8 cellular contexts compared by ENCODE assay signal in the genomic region with DNA sequence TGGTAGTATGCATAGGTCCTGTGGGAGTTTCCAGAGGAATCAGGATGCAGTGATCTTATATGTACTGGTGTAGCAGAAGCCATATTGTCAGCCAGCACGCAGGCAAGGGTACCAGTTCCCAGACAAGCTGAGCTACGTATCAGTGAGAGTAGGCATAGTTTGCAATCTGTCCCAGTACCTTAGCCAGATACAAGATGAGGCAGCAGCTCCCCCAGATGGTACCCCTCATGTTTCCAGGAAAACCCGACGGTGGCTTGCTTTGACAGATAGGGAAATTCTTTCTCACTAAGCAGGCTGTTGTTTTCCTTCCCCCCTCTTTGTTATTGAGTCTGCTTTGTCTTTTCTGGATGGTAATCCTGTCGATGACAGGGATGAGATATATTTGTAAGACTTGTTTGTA.
A peak's percentile ranks its signal among the peaks of the same experiment; 100 is the strongest.
DNase-seq lines count a peak whose midpoint lies in the region; ATAC-seq and TF ChIP-seq lines count a peak whose summit lies in the region.

No MANE protein-coding gene starts in this region.

- H3K4me1 ChIP-seq in DOHH2 (ENCODE audit: control insufficient read depth, low read length) (peaks cover 15% of the 10 kb centered on the region), neuronal stem cell (ENCODE audit: control insufficient read depth in 2 of 2, insufficient read depth in 1 of 2, low read depth in 1 of 2, low read length in 2 of 2) (no peaks in the 10 kb centered on the region)

- H2BK120ac ChIP-seq in neuronal stem cell (ENCODE audit: low read depth, low read length): no peak overlapping the region

- H3K14ac ChIP-seq in neuronal stem cell (ENCODE audit: low read length): no peak overlapping the region

- no peak overlapping the region for H2AFZ ChIP-seq in neuronal stem cell (ENCODE audit: low read length)

- H3K9me3 ChIP-seq in DOHH2 (ENCODE audit: control insufficient read depth, insufficient read depth, low read length) (no peaks in the 10 kb centered on the region), neuronal stem cell (replicated peaks in 1 of 2; ENCODE audit: control insufficient read depth in 2 of 2, insufficient read depth in 1 of 2, low read depth in 1 of 2, low read length in 2 of 2) (peaks cover 0 to 3% of the 10 kb centered on the region in 2 donors)

- no peak for ATAC-seq in GM18505 (IDR thresholded peaks at IDR 0.05; ENCODE audit: unreplicated experiment)

- no peak overlapping the region for H2BK5ac ChIP-seq in neuronal stem cell (ENCODE audit: low read length)

- H2BK12ac ChIP-seq in neuronal stem cell (ENCODE audit: low read length): no peak overlapping the region

- H2AK5ac ChIP-seq in neuronal stem cell (ENCODE audit: low read depth, low read length): no peak overlapping the region

- no peak overlapping the region for H3K4ac ChIP-seq in neuronal stem cell (ENCODE audit: low read length)

- TF ChIP-seq CTCF in DOHH2 (IDR thresholded peaks at IDR 0.05; ENCODE audit: low read depth, low read length, poor library complexity, severe bottlenecking): peak; percentile 32

- H3F3A ChIP-seq in DOHH2 (ENCODE audit: control insufficient read depth, insufficient read depth): no peaks in the 10 kb centered on the region

- no peak overlapping the region for H2BK15ac ChIP-seq in neuronal stem cell (ENCODE audit: low read length)

- no peaks in the 10 kb centered on the region for H3K36me3 ChIP-seq in DOHH2 (ENCODE audit: control insufficient read depth, low read length)
- H3K36me3 ChIP-seq in neuronal stem cell (replicated peaks in 1 of 2; ENCODE audit: control insufficient read depth in 2 of 2, insufficient read depth in 2 of 2, low read length in 2 of 2): no peaks in the 10 kb centered on the region

- H3K4me2 ChIP-seq in DOHH2 (ENCODE audit: low read length) (no peak overlapping the region), neuronal stem cell (ENCODE audit: insufficient read depth, low read length, poor library complexity, severe bottlenecking) (no peak overlapping the region)

- no peaks in the 10 kb centered on the region for H3K79me1 ChIP-seq in neuronal stem cell (ENCODE audit: low read depth, low read length)

- no peak overlapping the region for H3K4me3 ChIP-seq in DOHH2 (ENCODE audit: low read length)
- H3K4me3 ChIP-seq in neuronal stem cell (ENCODE audit: low read length in 2 of 2): no peak overlapping the region

- no peaks in the 10 kb centered on the region for H3K27me3 ChIP-seq in DOHH2 (ENCODE audit: control insufficient read depth, low read length)
- H3K27me3 ChIP-seq in neuronal stem cell (ENCODE audit: control insufficient read depth in 3 of 3, insufficient read depth in 3 of 3, low read depth in 1 of 3, low read length in 3 of 3): no peaks in the 10 kb centered on the region

- H3K27ac ChIP-seq in DOHH2 (ENCODE audit: low read depth, low read length) (no peak overlapping the region), neuronal stem cell (replicated peaks; ENCODE audit: low read length) (no peak overlapping the region)

- no peak overlapping the region for H4K91ac ChIP-seq in neuronal stem cell (ENCODE audit: low read depth, low read length, poor library complexity)

- H4K8ac ChIP-seq in neuronal stem cell (ENCODE audit: low read depth, low read length): no peak overlapping the region

- H3K18ac ChIP-seq in neuronal stem cell (ENCODE audit: low read length): no peak overlapping the region

- H3K23ac ChIP-seq in neuronal stem cell (ENCODE audit: low read depth, low read length, poor library complexity): no peak overlapping the region

- no CpG with 5 or more reads among the region's 5 CpGs for WGBS in neuronal stem cell (ENCODE audit: extremely low coverage in 2 of 2, insufficient read length in 2 of 2, insufficient replicate concordance in 1 of 2), 2 donors

- no peaks in the 10 kb centered on the region for H3K9me2 ChIP-seq in DOHH2 (replicated peaks; ENCODE audit: control insufficient read depth, low read length)

- H4K20me1 ChIP-seq in DOHH2 (ENCODE audit: control insufficient read depth, insufficient read depth, low read depth, low read length): no peaks in the 10 kb centered on the region

- TF ChIP-seq POLR2A in GM18505 (IDR thresholded peaks at IDR 0.05; ENCODE audit: borderline replicate concordance, extremely low read depth, insufficient read depth, insufficient read length): no peak

- H3K79me2 ChIP-seq in DOHH2 (ENCODE audit: control insufficient read depth, low read length): no peaks in the 10 kb centered on the region

- no peak overlapping the region for H3K9ac ChIP-seq in neuronal stem cell (ENCODE audit: low read depth, low read length, poor library complexity)

- peak; percentile 39 for DNase-seq in UCSD-AML1 (lab: John Stamatoyannopoulos, UW; ENCODE audit: unreplicated experiment)
- DNase-seq in amniotic epithelial cell (ENCODE audit: low read depth): peak; percentile 38
- DNase-seq in neuronal stem cell (ENCODE audit: low spot score): peak; percentile 26
- no peak for DNase-seq in NCI-H2081 treated with DMSO at 0.1 percent for 48 hours (lab: John Stamatoyannopoulos, UW)
- DNase-seq in mesenteric fat pad (ENCODE audit: low spot score): no peak
- DNase-seq in SW 1271 (lab: John Stamatoyannopoulos, UW): no peak

Comparison
In these comparisons a context has a peak if more than half of its experiments do, and no peak if none do; other contexts are left out.
1. DNase-seq: peak in UCSD-AML1 (single experiment), amniotic epithelial cell (single experiment) and neuronal stem cell (single experiment); none in NCI-H2081 treated with DMSO at 0.1 percent for 48 hours (single experiment), mesenteric fat pad (single experiment) and SW 1271 (0 of 2).